In genomic region chr1:25208561-25209222, GRCh38 we compare ENCODE assay signal across 16 cellular contexts.
"Had no signal": no experiment of that assay in that cellular context is flagged by ENCODE, and none has a peak within 500 bp of the region (broad histone marks: within the 10 kb centered on the region; RNA-seq: fewer than 3 reads in every experiment).

No MANE protein-coding gene starts in this region.

- H3K4me3 Mint-ChIP-seq: activated CD4-positive, alpha-beta T cell treated with anti-CD3 and anti-CD28 coated beads, Interleukin-2, amount 10 ng/mL, durations not matched to agents 7 days and 5 days; activated CD8-positive, alpha-beta T cell treated with anti-CD3 and anti-CD28 coated beads, Interleukin-2, amount 10 ng/mL, durations not matched to agents 7 days and 5 days; activated naive CD8-positive, alpha-beta T cell treated with anti-CD3 and anti-CD28 coated beads, Interleukin-2, amount 10 ng/mL, durations not matched to agents 7 days and 5 days; activated T-cell treated with anti-CD3 and anti-CD28 coated beads, Interleukin-2, amount 50 U/mL, for 24 hours; mesothelial cell of epicardium; nephron had no signal

- H3K36me3 Mint-ChIP-seq: activated naive CD8-positive, alpha-beta T cell treated with anti-CD3 and anti-CD28 coated beads, Interleukin-2, amount 10 ng/mL, durations not matched to agents 7 days and 5 days; mesothelial cell of epicardium had no signal

- H3K4me3 ChIP-seq: lung had no signal

- H3K4me1 ChIP-seq: foreskin keratinocyte had no signal

- H3K4me1 Mint-ChIP-seq: activated CD4-positive, alpha-beta T cell treated with anti-CD3 and anti-CD28 coated beads, Interleukin-2, amount 10 ng/mL, durations not matched to agents 7 days and 5 days had no signal

- H3K27ac ChIP-seq: foreskin keratinocyte had no signal

- H3K27ac Mint-ChIP-seq: activated CD4-positive, alpha-beta T cell treated with anti-CD3 and anti-CD28 coated beads, Interleukin-2, amount 10 ng/mL, durations not matched to agents 7 days and 5 days; activated CD8-positive, alpha-beta T cell treated with anti-CD3 and anti-CD28 coated beads, Interleukin-2, amount 10 ng/mL, durations not matched to agents 7 days and 5 days; activated naive CD8-positive, alpha-beta T cell treated with anti-CD3 and anti-CD28 coated beads, Interleukin-2, amount 10 ng/mL, durations not matched to agents 7 days and 5 days; activated T-cell treated with anti-CD3 and anti-CD28 coated beads, Interleukin-2, amount 50 U/mL, for 24 hours; activated T-helper 2 cell treated with anti-CD3 and anti-CD28 coated beads, Interferon-gamma antibody, Interleukin-2, Interleukin-4, amounts not matched to agents 10 μg/mL and 5 μg/mL and 100 μg/mL, durations not matched to agents 14 hours and 24 hours and 36 hours; mesothelial cell of epicardium had no signal

- H3K27me3 ChIP-seq: foreskin keratinocyte had no signal

- H3K9me3 Mint-ChIP-seq: activated CD4-positive, alpha-beta T cell treated with anti-CD3 and anti-CD28 coated beads, Interleukin-2, amount 10 ng/mL, durations not matched to agents 7 days and 5 days; activated naive CD8-positive, alpha-beta T cell treated with anti-CD3 and anti-CD28 coated beads, Interleukin-2, amount 10 ng/mL, durations not matched to agents 7 days and 5 days; activated T-cell treated with anti-CD3 and anti-CD28 coated beads, Interleukin-2, amount 50 U/mL, for 24 hours; activated T-helper 2 cell treated with anti-CD3 and anti-CD28 coated beads, Interferon-gamma antibody, Interleukin-2, Interleukin-4, amounts not matched to agents 10 μg/mL and 5 μg/mL and 100 μg/mL, durations not matched to agents 14 hours and 24 hours and 36 hours; mesothelial cell of epicardium; nephron had no signal

- ATAC-seq: activated CD4-positive, CD25-positive, alpha-beta regulatory T cell treated with anti-CD3 and anti-CD28 coated beads, Interleukin-2, amount 50 U/mL, for 24 hours; activated CD8-positive, alpha-beta T cell treated with anti-CD3 and anti-CD28 coated beads, Interleukin-2, amount 10 ng/mL, durations not matched to agents 7 days and 5 days; foreskin keratinocyte; left lobe of liver; stimulated activated naive CD8-positive, alpha-beta T cell treated with anti-CD3 and anti-CD28 coated beads, Interleukin-15, Interleukin-2, amounts not matched to agents 100 U/mL and 50 U/mL, for 24 hours had no signal

- DNase-seq: activated CD4-positive, alpha-beta T cell treated with anti-CD3 and anti-CD28 coated beads, Interleukin-2, amount 10 ng/mL, durations not matched to agents 7 days and 5 days; activated CD8-positive, alpha-beta T cell treated with anti-CD3 and anti-CD28 coated beads, Interleukin-2, amount 10 ng/mL, durations not matched to agents 7 days and 5 days; activated naive CD4-positive, alpha-beta T cell treated with Interleukin-2 at 50 U/mL for 16 hours; activated naive CD8-positive, alpha-beta T cell treated with anti-CD3 and anti-CD28 coated beads, Interleukin-2, amount 10 ng/mL, durations not matched to agents 7 days and 5 days; activated T-cell treated with anti-CD3 and anti-CD28 coated beads, Interleukin-2, amount 50 U/mL, for 24 hours; amygdala; foreskin keratinocyte; stimulated activated naive CD8-positive, alpha-beta T cell treated with anti-CD3 and anti-CD28 coated beads, Interleukin-15, Interleukin-2, amounts not matched to agents 100 U/mL and 50 U/mL, for 24 hours; substantia nigra; trophoblast cell had no signal
